1 cellular context compared by ENCODE assay signal in the genomic region with DNA sequence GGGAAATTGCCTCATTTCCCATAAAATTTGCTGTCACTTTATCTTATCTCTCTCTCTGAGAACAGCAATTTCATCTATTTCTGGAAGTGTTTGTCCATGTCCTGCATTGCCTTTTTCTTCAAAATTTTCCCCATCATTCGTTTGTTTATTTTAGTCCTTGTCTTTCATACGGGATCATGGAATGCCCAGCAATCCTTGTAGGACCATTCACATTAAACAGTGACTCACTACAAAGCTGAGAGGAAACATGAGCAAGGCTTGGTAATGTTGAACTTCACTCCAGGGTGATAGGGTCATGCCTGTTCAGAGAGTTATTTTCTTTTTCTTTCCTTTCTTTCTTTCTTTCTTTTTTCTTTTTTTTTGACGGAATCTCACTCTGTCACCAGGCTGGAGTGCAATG.
TF ChIP-seq lines count a peak whose summit lies in the region.

No MANE protein-coding gene starts in this region.

TF ChIP-seq in GM23338, 12 proteins besides CTCF, POLR2A, EP300 and RAD21 (continued from another document):
- TF ChIP-seq, protein P1, sequence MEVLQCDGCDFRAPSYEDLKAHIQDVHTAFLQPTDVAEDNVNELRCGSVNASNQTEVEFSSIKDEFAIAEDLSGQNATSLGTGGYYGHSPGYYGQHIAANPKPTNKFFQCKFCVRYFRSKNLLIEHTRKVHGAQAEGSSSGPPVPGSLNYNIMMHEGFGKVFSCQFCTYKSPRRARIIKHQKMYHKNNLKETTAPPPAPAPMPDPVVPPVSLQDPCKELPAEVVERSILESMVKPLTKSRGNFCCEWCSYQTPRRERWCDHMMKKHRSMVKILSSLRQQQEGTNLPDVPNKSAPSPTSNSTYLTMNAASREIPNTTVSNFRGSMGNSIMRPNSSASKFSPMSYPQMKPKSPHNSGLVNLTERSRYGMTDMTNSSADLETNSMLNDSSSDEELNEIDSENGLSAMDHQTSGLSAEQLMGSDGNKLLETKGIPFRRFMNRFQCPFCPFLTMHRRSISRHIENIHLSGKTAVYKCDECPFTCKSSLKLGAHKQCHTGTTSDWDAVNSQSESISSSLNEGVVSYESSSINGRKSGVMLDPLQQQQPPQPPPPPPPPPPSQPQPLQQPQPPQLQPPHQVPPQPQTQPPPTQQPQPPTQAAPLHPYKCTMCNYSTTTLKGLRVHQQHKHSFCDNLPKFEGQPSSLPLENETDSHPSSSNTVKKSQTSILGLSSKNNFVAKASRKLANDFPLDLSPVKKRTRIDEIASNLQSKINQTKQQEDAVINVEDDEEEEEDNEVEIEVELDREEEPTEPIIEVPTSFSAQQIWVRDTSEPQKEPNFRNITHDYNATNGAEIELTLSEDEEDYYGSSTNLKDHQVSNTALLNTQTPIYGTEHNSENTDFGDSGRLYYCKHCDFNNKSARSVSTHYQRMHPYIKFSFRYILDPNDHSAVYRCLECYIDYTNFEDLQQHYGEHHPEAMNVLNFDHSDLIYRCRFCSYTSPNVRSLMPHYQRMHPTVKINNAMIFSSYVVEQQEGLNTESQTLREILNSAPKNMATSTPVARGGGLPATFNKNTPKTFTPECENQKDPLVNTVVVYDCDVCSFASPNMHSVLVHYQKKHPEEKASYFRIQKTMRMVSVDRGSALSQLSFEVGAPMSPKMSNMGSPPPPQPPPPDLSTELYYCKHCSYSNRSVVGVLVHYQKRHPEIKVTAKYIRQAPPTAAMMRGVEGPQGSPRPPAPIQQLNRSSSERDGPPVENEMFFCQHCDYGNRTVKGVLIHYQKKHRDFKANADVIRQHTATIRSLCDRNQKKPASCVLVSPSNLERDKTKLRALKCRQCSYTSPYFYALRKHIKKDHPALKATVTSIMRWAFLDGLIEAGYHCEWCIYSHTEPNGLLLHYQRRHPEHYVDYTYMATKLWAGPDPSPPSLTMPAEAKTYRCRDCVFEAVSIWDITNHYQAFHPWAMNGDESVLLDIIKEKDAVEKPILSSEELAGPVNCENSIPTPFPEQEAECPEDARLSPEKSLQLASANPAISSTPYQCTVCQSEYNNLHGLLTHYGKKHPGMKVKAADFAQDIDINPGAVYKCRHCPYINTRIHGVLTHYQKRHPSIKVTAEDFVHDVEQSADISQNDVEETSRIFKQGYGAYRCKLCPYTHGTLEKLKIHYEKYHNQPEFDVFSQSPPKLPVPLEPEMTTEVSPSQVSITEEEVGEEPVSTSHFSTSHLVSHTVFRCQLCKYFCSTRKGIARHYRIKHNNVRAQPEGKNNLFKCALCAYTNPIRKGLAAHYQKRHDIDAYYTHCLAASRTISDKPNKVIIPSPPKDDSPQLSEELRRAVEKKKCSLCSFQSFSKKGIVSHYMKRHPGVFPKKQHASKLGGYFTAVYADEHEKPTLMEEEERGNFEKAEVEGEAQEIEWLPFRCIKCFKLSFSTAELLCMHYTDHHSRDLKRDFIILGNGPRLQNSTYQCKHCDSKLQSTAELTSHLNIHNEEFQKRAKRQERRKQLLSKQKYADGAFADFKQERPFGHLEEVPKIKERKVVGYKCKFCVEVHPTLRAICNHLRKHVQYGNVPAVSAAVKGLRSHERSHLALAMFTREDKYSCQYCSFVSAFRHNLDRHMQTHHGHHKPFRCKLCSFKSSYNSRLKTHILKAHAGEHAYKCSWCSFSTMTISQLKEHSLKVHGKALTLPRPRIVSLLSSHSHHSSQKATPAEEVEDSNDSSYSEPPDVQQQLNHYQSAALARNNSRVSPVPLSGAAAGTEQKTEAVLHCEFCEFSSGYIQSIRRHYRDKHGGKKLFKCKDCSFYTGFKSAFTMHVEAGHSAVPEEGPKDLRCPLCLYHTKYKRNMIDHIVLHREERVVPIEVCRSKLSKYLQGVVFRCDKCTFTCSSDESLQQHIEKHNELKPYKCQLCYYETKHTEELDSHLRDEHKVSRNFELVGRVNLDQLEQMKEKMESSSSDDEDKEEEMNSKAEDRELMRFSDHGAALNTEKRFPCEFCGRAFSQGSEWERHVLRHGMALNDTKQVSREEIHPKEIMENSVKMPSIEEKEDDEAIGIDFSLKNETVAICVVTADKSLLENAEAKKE (CRISPR knock-in tag; IDR thresholded peaks at IDR 0.05), result no peak
- TF ChIP-seq ZNF114 (CRISPR knock-in tag; IDR thresholded peaks at IDR 0.05) (no peak), POLR2AphosphoS5 (IDR thresholded peaks at IDR 0.05; ENCODE audit: low read depth) (no peak), JUNB (IDR thresholded peaks at IDR 0.05; ENCODE audit: unreplicated experiment) (no peak), ZNF331 (CRISPR knock-in tag; IDR thresholded peaks at IDR 0.05; ENCODE audit: low read depth) (no peak), EZH2phosphoT487 (IDR thresholded peaks at IDR 0.05; ENCODE audit: unreplicated experiment) (no peak), CREB1 (CRISPR knock-in tag; IDR thresholded peaks at IDR 0.05; ENCODE audit: low read depth) (no peak), EZH2 (IDR thresholded peaks at IDR 0.05; ENCODE audit: low read depth, unreplicated experiment) (no peak)
- TF ChIP-seq, protein P2, sequence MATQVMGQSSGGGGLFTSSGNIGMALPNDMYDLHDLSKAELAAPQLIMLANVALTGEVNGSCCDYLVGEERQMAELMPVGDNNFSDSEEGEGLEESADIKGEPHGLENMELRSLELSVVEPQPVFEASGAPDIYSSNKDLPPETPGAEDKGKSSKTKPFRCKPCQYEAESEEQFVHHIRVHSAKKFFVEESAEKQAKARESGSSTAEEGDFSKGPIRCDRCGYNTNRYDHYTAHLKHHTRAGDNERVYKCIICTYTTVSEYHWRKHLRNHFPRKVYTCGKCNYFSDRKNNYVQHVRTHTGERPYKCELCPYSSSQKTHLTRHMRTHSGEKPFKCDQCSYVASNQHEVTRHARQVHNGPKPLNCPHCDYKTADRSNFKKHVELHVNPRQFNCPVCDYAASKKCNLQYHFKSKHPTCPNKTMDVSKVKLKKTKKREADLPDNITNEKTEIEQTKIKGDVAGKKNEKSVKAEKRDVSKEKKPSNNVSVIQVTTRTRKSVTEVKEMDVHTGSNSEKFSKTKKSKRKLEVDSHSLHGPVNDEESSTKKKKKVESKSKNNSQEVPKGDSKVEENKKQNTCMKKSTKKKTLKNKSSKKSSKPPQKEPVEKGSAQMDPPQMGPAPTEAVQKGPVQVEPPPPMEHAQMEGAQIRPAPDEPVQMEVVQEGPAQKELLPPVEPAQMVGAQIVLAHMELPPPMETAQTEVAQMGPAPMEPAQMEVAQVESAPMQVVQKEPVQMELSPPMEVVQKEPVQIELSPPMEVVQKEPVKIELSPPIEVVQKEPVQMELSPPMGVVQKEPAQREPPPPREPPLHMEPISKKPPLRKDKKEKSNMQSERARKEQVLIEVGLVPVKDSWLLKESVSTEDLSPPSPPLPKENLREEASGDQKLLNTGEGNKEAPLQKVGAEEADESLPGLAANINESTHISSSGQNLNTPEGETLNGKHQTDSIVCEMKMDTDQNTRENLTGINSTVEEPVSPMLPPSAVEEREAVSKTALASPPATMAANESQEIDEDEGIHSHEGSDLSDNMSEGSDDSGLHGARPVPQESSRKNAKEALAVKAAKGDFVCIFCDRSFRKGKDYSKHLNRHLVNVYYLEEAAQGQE (IDR thresholded peaks at IDR 0.05; ENCODE audit: unreplicated experiment), result no peak
- TF ChIP-seq, protein P3, sequence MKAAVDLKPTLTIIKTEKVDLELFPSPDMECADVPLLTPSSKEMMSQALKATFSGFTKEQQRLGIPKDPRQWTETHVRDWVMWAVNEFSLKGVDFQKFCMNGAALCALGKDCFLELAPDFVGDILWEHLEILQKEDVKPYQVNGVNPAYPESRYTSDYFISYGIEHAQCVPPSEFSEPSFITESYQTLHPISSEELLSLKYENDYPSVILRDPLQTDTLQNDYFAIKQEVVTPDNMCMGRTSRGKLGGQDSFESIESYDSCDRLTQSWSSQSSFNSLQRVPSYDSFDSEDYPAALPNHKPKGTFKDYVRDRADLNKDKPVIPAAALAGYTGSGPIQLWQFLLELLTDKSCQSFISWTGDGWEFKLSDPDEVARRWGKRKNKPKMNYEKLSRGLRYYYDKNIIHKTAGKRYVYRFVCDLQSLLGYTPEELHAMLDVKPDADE (IDR thresholded peaks at IDR 0.05), result no peak
TF ChIP-seq in GM23338: peak in this region for 0.
